ENCODE assay signal across 1 cellular context in the genomic region with DNA sequence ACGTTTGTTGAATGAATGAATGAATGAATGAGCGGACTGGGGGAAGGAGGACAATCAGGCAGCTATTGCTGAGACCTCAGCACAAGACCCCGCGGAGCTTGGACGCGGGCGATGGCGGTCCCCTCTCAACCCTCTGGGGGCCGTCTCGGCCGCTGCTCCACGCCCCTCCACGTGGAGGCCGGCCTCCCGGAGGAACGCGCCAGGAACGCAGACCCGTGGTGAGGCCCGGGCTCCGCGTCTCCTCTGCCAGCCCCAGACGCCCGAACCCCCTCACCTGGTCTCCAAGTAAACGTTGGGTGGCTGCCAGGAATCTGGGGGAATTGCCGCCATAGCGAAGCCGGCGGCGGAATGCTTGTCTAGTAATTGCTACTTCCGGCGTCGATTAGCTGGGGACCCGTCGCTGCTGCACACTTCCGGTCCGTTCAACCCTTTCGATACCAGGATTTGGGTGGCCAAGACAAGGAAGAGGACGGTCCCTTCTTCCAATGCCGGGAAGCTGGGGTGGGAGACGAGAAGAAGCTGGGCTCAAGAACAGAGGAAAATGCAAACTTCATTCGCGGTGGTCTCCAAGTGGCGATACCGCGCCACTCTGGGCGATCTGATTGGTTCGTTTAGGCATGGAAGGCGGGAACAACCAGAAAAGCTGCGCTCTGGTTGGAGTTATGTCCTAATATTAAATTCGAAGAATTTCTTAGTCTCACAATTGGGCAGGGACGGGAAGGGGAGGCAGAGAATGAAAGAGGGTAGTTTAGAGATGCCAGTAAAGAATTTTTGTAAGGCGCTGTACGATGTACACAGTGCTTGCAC.
TF ChIP-seq lines count a peak whose summit lies in the region.

A gene (minus strand): TSS at position 361 of the 807 bp plus-strand sequence. CDS start 31 bp downstream, at position 330.

TF ChIP-seq in HEK293, 187 proteins besides CTCF, POLR2A, EP300 and RAD21 (continued from another document and continues in another):
- TF ChIP-seq, protein P1, sequence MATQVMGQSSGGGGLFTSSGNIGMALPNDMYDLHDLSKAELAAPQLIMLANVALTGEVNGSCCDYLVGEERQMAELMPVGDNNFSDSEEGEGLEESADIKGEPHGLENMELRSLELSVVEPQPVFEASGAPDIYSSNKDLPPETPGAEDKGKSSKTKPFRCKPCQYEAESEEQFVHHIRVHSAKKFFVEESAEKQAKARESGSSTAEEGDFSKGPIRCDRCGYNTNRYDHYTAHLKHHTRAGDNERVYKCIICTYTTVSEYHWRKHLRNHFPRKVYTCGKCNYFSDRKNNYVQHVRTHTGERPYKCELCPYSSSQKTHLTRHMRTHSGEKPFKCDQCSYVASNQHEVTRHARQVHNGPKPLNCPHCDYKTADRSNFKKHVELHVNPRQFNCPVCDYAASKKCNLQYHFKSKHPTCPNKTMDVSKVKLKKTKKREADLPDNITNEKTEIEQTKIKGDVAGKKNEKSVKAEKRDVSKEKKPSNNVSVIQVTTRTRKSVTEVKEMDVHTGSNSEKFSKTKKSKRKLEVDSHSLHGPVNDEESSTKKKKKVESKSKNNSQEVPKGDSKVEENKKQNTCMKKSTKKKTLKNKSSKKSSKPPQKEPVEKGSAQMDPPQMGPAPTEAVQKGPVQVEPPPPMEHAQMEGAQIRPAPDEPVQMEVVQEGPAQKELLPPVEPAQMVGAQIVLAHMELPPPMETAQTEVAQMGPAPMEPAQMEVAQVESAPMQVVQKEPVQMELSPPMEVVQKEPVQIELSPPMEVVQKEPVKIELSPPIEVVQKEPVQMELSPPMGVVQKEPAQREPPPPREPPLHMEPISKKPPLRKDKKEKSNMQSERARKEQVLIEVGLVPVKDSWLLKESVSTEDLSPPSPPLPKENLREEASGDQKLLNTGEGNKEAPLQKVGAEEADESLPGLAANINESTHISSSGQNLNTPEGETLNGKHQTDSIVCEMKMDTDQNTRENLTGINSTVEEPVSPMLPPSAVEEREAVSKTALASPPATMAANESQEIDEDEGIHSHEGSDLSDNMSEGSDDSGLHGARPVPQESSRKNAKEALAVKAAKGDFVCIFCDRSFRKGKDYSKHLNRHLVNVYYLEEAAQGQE (tag by site-specific recombination; IDR thresholded peaks at IDR 0.05) = peak; percentile 61; the same call in 1 of the 2 replicates
- TF ChIP-seq ZNF610 (tag by site-specific recombination; IDR thresholded peaks at IDR 0.05; ENCODE audit: borderline replicate concordance) (peak; percentile 86), ZFP37 (tag by site-specific recombination; IDR thresholded peaks at IDR 0.05) (peak; percentile 97), ZNF292 (tag by site-specific recombination; IDR thresholded peaks at IDR 0.05; ENCODE audit: borderline replicate concordance, low read depth) (no peak), ZNF843 (tag by site-specific recombination; IDR thresholded peaks at IDR 0.05) (peak; percentile 63; the same call in 1 of the 2 replicates), ZNF621 (tag by site-specific recombination; IDR thresholded peaks at IDR 0.05) (no peak), KLF16 (tag by site-specific recombination; IDR thresholded peaks at IDR 0.05) (peak; percentile 83; the same call in 1 of the 2 replicates), ZNF10 (tag by site-specific recombination; IDR thresholded peaks at IDR 0.05) (no peak; the same call in none of the 2 replicates), ZNF596 (tag by site-specific recombination; IDR thresholded peaks at IDR 0.05) (peak; percentile 62; the same call in 1 of the 2 replicates), ZNF114 (tag by site-specific recombination; IDR thresholded peaks at IDR 0.05) (no peak), ZNF121 (tag by site-specific recombination; IDR thresholded peaks at IDR 0.05) (peak; percentile 75), ZSCAN23 (tag by site-specific recombination; IDR thresholded peaks at IDR 0.05) (no peak), FEZF1 (tag by site-specific recombination; IDR thresholded peaks at IDR 0.05) (no peak), IKZF3 (tag by site-specific recombination; IDR thresholded peaks at IDR 0.05) (peak; percentile 94), ZNF473 (tag by site-specific recombination; IDR thresholded peaks at IDR 0.05) (no peak), ZNF423 (tag by site-specific recombination; IDR thresholded peaks at IDR 0.05) (0 out of 2 replicates have a peak, but pooled peaks have one; percentile 30), KLF1 (tag by site-specific recombination; IDR thresholded peaks at IDR 0.05) (peak; percentile 61), ZNF146 (tag by site-specific recombination; IDR thresholded peaks at IDR 0.05) (peak; percentile 45; the same call in 1 of the 2 replicates), ZNF202 (tag by site-specific recombination; IDR thresholded peaks at IDR 0.05; ENCODE audit: borderline replicate concordance) (no peak), ZNF311 (tag by site-specific recombination; IDR thresholded peaks at IDR 0.05; ENCODE audit: borderline replicate concordance) (no peak), SP3 (tag by site-specific recombination; IDR thresholded peaks at IDR 0.05) (peak; percentile 75), ZNF514 (tag by site-specific recombination; IDR thresholded peaks at IDR 0.05) (no peak), ZNF629 (tag by site-specific recombination; IDR thresholded peaks at IDR 0.05) (peak; percentile 84), ZNF548 (tag by site-specific recombination; IDR thresholded peaks at IDR 0.05) (no peak), ZNF776 (tag by site-specific recombination; IDR thresholded peaks at IDR 0.05; ENCODE audit: borderline replicate concordance) (no peak), YY2 (tag by site-specific recombination; IDR thresholded peaks at IDR 0.05) (peak; percentile 94), ZNF366 (tag by site-specific recombination; conservative IDR thresholded peaks at IDR 0.05) (no peak; the same call in 1 of the 2 replicates), ZNF132 (tag by site-specific recombination; IDR thresholded peaks at IDR 0.05; ENCODE audit: borderline replicate concordance) (no peak), ZFP69B (tag by site-specific recombination; IDR thresholded peaks at IDR 0.05) (peak; percentile 65; the same call in 1 of the 2 replicates), ZNF24 (tag by site-specific recombination; IDR thresholded peaks at IDR 0.05) (peak; percentile 99), ZNF223 (tag by site-specific recombination; IDR thresholded peaks at IDR 0.05) (no peak), BCL11A (tag by site-specific recombination; IDR thresholded peaks at IDR 0.05; ENCODE audit: low read depth) (no peak), ZNF510 (tag by site-specific recombination; IDR thresholded peaks at IDR 0.05; ENCODE audit: insufficient replicate concordance) (no peak), KLF8 (tag by site-specific recombination; IDR thresholded peaks at IDR 0.05) (peak; percentile 82; the same call in 1 of the 2 replicates)
- TF ChIP-seq, protein P2, sequence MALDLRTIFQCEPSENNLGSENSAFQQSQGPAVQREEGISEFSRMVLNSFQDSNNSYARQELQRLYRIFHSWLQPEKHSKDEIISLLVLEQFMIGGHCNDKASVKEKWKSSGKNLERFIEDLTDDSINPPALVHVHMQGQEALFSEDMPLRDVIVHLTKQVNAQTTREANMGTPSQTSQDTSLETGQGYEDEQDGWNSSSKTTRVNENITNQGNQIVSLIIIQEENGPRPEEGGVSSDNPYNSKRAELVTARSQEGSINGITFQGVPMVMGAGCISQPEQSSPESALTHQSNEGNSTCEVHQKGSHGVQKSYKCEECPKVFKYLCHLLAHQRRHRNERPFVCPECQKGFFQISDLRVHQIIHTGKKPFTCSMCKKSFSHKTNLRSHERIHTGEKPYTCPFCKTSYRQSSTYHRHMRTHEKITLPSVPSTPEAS (tag by site-specific recombination; IDR thresholded peaks at IDR 0.05) = peak; percentile 40; the same call in 1 of the 2 replicates
- TF ChIP-seq, protein P3, sequence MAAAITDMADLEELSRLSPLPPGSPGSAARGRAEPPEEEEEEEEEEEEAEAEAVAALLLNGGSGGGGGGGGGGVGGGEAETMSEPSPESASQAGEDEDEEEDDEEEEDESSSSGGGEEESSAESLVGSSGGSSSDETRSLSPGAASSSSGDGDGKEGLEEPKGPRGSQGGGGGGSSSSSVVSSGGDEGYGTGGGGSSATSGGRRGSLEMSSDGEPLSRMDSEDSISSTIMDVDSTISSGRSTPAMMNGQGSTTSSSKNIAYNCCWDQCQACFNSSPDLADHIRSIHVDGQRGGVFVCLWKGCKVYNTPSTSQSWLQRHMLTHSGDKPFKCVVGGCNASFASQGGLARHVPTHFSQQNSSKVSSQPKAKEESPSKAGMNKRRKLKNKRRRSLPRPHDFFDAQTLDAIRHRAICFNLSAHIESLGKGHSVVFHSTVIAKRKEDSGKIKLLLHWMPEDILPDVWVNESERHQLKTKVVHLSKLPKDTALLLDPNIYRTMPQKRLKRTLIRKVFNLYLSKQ (tag by site-specific recombination; IDR thresholded peaks at IDR 0.05; ENCODE audit: borderline replicate concordance) = no peak; the same call in 1 of the 2 replicates
- TF ChIP-seq, protein P4, sequence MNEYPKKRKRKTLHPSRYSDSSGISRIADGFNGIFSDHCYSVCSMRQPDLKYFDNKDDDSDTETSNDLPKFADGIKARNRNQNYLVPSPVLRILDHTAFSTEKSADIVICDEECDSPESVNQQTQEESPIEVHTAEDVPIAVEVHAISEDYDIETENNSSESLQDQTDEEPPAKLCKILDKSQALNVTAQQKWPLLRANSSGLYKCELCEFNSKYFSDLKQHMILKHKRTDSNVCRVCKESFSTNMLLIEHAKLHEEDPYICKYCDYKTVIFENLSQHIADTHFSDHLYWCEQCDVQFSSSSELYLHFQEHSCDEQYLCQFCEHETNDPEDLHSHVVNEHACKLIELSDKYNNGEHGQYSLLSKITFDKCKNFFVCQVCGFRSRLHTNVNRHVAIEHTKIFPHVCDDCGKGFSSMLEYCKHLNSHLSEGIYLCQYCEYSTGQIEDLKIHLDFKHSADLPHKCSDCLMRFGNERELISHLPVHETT (tag by site-specific recombination; IDR thresholded peaks at IDR 0.05) = peak; percentile 94
- TF ChIP-seq, protein P5, sequence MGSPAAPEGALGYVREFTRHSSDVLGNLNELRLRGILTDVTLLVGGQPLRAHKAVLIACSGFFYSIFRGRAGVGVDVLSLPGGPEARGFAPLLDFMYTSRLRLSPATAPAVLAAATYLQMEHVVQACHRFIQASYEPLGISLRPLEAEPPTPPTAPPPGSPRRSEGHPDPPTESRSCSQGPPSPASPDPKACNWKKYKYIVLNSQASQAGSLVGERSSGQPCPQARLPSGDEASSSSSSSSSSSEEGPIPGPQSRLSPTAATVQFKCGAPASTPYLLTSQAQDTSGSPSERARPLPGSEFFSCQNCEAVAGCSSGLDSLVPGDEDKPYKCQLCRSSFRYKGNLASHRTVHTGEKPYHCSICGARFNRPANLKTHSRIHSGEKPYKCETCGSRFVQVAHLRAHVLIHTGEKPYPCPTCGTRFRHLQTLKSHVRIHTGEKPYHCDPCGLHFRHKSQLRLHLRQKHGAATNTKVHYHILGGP (tag by site-specific recombination; IDR thresholded peaks at IDR 0.05) = peak; percentile 46; the same call in 1 of the 2 replicates
- TF ChIP-seq, protein P6, sequence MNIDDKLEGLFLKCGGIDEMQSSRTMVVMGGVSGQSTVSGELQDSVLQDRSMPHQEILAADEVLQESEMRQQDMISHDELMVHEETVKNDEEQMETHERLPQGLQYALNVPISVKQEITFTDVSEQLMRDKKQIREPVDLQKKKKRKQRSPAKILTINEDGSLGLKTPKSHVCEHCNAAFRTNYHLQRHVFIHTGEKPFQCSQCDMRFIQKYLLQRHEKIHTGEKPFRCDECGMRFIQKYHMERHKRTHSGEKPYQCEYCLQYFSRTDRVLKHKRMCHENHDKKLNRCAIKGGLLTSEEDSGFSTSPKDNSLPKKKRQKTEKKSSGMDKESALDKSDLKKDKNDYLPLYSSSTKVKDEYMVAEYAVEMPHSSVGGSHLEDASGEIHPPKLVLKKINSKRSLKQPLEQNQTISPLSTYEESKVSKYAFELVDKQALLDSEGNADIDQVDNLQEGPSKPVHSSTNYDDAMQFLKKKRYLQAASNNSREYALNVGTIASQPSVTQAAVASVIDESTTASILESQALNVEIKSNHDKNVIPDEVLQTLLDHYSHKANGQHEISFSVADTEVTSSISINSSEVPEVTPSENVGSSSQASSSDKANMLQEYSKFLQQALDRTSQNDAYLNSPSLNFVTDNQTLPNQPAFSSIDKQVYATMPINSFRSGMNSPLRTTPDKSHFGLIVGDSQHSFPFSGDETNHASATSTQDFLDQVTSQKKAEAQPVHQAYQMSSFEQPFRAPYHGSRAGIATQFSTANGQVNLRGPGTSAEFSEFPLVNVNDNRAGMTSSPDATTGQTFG (tag by site-specific recombination; IDR thresholded peaks at IDR 0.05; ENCODE audit: borderline replicate concordance) = no peak
- TF ChIP-seq, protein P7, sequence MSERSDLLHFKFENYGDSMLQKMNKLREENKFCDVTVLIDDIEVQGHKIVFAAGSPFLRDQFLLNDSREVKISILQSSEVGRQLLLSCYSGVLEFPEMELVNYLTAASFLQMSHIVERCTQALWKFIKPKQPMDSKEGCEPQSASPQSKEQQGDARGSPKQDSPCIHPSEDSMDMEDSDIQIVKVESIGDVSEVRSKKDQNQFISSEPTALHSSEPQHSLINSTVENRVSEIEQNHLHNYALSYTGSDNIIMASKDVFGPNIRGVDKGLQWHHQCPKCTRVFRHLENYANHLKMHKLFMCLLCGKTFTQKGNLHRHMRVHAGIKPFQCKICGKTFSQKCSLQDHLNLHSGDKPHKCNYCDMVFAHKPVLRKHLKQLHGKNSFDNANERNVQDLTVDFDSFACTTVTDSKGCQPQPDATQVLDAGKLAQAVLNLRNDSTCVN (tag by site-specific recombination; optimal IDR thresholded peaks at IDR 0.05) = peak; percentile 47
- TF ChIP-seq, protein P8, sequence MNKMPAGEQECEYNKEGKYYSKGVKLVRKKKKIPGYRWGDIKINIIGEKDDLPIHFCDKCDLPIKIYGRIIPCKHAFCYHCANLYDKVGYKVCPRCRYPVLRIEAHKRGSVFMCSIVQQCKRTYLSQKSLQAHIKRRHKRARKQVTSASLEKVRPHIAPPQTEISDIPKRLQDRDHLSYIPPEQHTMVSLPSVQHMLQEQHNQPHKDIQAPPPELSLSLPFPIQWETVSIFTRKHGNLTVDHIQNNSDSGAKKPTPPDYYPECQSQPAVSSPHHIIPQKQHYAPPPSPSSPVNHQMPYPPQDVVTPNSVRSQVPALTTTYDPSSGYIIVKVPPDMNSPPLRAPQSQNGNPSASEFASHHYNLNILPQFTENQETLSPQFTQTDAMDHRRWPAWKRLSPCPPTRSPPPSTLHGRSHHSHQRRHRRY (tag by site-specific recombination; IDR thresholded peaks at IDR 0.05) = no peak
- TF ChIP-seq, protein P9, sequence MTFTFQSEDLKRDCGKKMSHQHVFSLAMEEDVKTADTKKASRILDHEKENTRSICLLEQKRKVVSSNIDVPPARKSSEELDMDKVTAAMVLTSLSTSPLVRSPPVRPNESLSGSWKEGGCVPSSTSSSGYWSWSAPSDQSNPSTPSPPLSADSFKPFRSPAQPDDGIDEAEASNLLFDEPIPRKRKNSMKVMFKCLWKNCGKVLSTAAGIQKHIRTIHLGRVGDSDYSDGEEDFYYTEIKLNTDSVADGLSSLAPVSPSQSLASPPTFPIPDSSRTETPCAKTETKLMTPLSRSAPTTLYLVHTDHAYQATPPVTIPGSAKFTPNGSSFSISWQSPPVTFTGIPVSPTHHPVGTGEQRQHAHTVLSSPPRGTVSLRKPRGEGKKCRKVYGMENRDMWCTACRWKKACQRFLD (tag by site-specific recombination; IDR thresholded peaks at IDR 0.05) = no peak; the same call in 1 of the 2 replicates
- TF ChIP-seq, protein P10, sequence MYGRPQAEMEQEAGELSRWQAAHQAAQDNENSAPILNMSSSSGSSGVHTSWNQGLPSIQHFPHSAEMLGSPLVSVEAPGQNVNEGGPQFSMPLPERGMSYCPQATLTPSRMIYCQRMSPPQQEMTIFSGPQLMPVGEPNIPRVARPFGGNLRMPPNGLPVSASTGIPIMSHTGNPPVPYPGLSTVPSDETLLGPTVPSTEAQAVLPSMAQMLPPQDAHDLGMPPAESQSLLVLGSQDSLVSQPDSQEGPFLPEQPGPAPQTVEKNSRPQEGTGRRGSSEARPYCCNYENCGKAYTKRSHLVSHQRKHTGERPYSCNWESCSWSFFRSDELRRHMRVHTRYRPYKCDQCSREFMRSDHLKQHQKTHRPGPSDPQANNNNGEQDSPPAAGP (tag by site-specific recombination; IDR thresholded peaks at IDR 0.05) = peak; percentile 92
